Comparison of ENCODE assay signal across 13 cellular contexts in genomic region chr10:132994371-132994796, GRCh38. TPM values are rescaled to one million over a fixed set of nuclear protein-coding genes. Genes with fewer than 3 reads are reported as not detected.
DNase-seq lines count a peak whose midpoint lies in the region; ATAC-seq and TF ChIP-seq lines count a peak whose summit lies in the region.
"Had no signal": no experiment of that assay in that cellular context is flagged by ENCODE, and none has a peak within 500 bp of the region (broad histone marks: within the 10 kb centered on the region; RNA-seq: fewer than 3 reads in every experiment).

No MANE protein-coding gene starts in this region.

- TF ChIP-seq CTCF in AG04450 (IDR thresholded peaks at IDR 0.05; ENCODE audit: low read depth, low read length) (no peak), Panc1 (IDR thresholded peaks at IDR 0.05) (no peak), foreskin fibroblast (IDR thresholded peaks at IDR 0.05; ENCODE audit: low read depth, low read length) (no peak), osteocyte (IDR thresholded peaks at IDR 0.05) (no peak), mesothelial cell of epicardium (IDR thresholded peaks at IDR 0.05; ENCODE audit: unreplicated experiment) (no peak)

- H3K4me1 Mint-ChIP-seq in osteocyte (ENCODE audit: unreplicated experiment) (peaks cover 1% of the 10 kb centered on the region), mesothelial cell of epicardium (no peaks in the 10 kb centered on the region), T-cell (no peaks in the 10 kb centered on the region)
- H3K4me1 Mint-ChIP-seq: activated naive CD8-positive, alpha-beta T cell treated with anti-CD3 and anti-CD28 coated beads, Interleukin-2, amount 50 U/mL, for 24 hours; immature natural killer cell had no signal

- H3K36me3 ChIP-seq in Panc1 (ENCODE audit: control insufficient read depth, insufficient read depth, low read length) = no peaks in the 10 kb centered on the region
- H3K36me3 ChIP-seq: BLaER1 treated with 17β-estradiol and CSF1 and Interleukin-3, amounts not matched to agents 10 nM and 100 nM had no signal

- CTCF ChIA-PET in AG04450 (lab: Charles Lee) = no interaction called here
- CTCF ChIA-PET in Panc1 (lab: Charles Lee) = no interaction called here
- CTCF ChIA-PET in T-cell (lab: Charles Lee) = no interaction called here

- H3K4me3 ChIP-seq in AG04450 (ENCODE audit: low read depth, low read length) = peak overlapping the region; percentile 50
- H3K4me3 ChIP-seq in Panc1 (ENCODE audit: low read depth in 2 of 2, low read length in 2 of 2) = peak overlapping the region; percentile 1 to 24; a peak in 2 of 4 replicates
- peak overlapping the region; percentile 36 to 41 for H3K4me3 ChIP-seq in foreskin fibroblast (ENCODE audit: low read depth in 1 of 2, low read length in 2 of 2)
- H3K4me3 ChIP-seq: BLaER1 treated with 17β-estradiol and CSF1 and Interleukin-3, amounts not matched to agents 10 nM and 100 nM; PC-9 had no signal

- peaks cover 12% of the 10 kb centered on the region for H3K27me3 Mint-ChIP-seq in osteocyte (ENCODE audit: unreplicated experiment)
- peaks cover 21% of the 10 kb centered on the region for H3K27me3 Mint-ChIP-seq in mesothelial cell of epicardium (ENCODE audit: low read depth)
- peaks cover under 1 to 2% of the 10 kb centered on the region in 2 donors for H3K27me3 Mint-ChIP-seq in T-cell
- H3K27me3 Mint-ChIP-seq: activated naive CD8-positive, alpha-beta T cell treated with anti-CD3 and anti-CD28 coated beads, Interleukin-2, amount 50 U/mL, for 24 hours had no signal

- intact Hi-C loops in Panc1 (cut with micrococcal nuclease; ENCODE audit: unreplicated experiment) = no loop called here

- H3K27me3 ChIP-seq in AG04450 (ENCODE audit: control insufficient read depth, insufficient read depth, low read length) (no peaks in the 10 kb centered on the region), Panc1 (ENCODE audit: control insufficient read depth, insufficient read depth, low read length) (no peaks in the 10 kb centered on the region)
- H3K27me3 ChIP-seq: BLaER1 treated with 17β-estradiol and CSF1 and Interleukin-3, amounts not matched to agents 10 nM and 100 nM had no signal

- no peaks in the 10 kb centered on the region for H3K36me3 Mint-ChIP-seq in osteocyte (ENCODE audit: unreplicated experiment)
- no peaks in the 10 kb centered on the region for H3K36me3 Mint-ChIP-seq in mesothelial cell of epicardium
- H3K36me3 Mint-ChIP-seq in T-cell = no peaks in the 10 kb centered on the region
- H3K36me3 Mint-ChIP-seq: immature natural killer cell had no signal

- in situ Hi-C loops in Panc1 (cut with HindIII; ENCODE audit: low pct_unique_long_range_greater_than_20kb, low sequenced_read_pairs) = no loop called here

- H3K27ac ChIP-seq in AG04450 (ENCODE audit: low read depth, low read length) = no peak overlapping the region
- no peak overlapping the region; the same call in 1 of the 2 replicates for H3K27ac ChIP-seq in Panc1 (ENCODE audit: low read length)
- H3K27ac ChIP-seq: BLaER1 treated with 17β-estradiol and CSF1 and Interleukin-3, amounts not matched to agents 10 nM and 100 nM; PC-9 had no signal

- no peaks in the 10 kb centered on the region for H3K4me1 ChIP-seq in Panc1 (ENCODE audit: control insufficient read depth, insufficient read depth, low read length)

- H3K9me3 Mint-ChIP-seq in osteocyte (ENCODE audit: unreplicated experiment) (no peaks in the 10 kb centered on the region), mesothelial cell of epicardium (no peaks in the 10 kb centered on the region), T-cell (no peaks in the 10 kb centered on the region)
- H3K9me3 Mint-ChIP-seq: activated naive CD8-positive, alpha-beta T cell treated with anti-CD3 and anti-CD28 coated beads, Interleukin-2, amount 50 U/mL, for 24 hours; immature natural killer cell; T-helper 2 cell treated with Interferon-gamma antibody and Interleukin-4, amounts not matched to agents 5 μg/mL and 100 μg/mL, for 36 hours had no signal

- H3K9me3 ChIP-seq in AG04450 (ENCODE audit: control insufficient read depth, insufficient read depth, low read length) = peaks cover 5% of the 10 kb centered on the region; the same call in 1 of the 2 replicates
- no peaks in the 10 kb centered on the region for H3K9me3 ChIP-seq in Panc1 (ENCODE audit: control insufficient read depth, insufficient read depth, low read depth, low read length)
- H3K9me3 ChIP-seq: BLaER1 treated with 17β-estradiol and CSF1 and Interleukin-3, amounts not matched to agents 10 nM and 100 nM had no signal

- H3K27ac Mint-ChIP-seq in osteocyte (ENCODE audit: unreplicated experiment) (no peak overlapping the region), mesothelial cell of epicardium (no peak overlapping the region), T-cell (no peak overlapping the region)
- H3K27ac Mint-ChIP-seq: activated naive CD8-positive, alpha-beta T cell treated with anti-CD3 and anti-CD28 coated beads, Interleukin-2, amount 50 U/mL, for 24 hours; immature natural killer cell; T-helper 2 cell treated with Interferon-gamma antibody and Interleukin-4, amounts not matched to agents 5 μg/mL and 100 μg/mL, for 36 hours had no signal

- BruUV-seq in Panc1 (replicated peaks; lab: Mats Ljungman, UMichigan) = no TSS peak

- H3K4me3 Mint-ChIP-seq in osteocyte (ENCODE audit: unreplicated experiment) = peak overlapping the region; percentile 14
- H3K4me3 Mint-ChIP-seq in mesothelial cell of epicardium = no peak overlapping the region
- H3K4me3 Mint-ChIP-seq in T-cell = no peak overlapping the region
- H3K4me3 Mint-ChIP-seq: activated naive CD8-positive, alpha-beta T cell treated with anti-CD3 and anti-CD28 coated beads, Interleukin-2, amount 50 U/mL, for 24 hours; immature natural killer cell; T-helper 2 cell treated with Interferon-gamma antibody and Interleukin-4, amounts not matched to agents 5 μg/mL and 100 μg/mL, for 36 hours had no signal

- POLR2A ChIA-PET in AG04450 (lab: Yijun Ruan, JAX) = no interaction called here
- POLR2A ChIA-PET in Panc1 (lab: Charles Lee) = no interaction called here
- POLR2A ChIA-PET in T-cell (lab: Charles Lee) = no interaction called here

- ATAC-seq in Panc1 (peak; percentile 35; the same call in 1 of the 2 replicates), T-cell (replicated peaks in 1 of 4) (no peak)
- ATAC-seq: activated naive CD8-positive, alpha-beta T cell treated with anti-CD3 and anti-CD28 coated beads, Interleukin-2, amount 50 U/mL, for 24 hours had no signal

- DNase-seq in AG04450 (ENCODE audit: low read depth, low spot score) (no peak), Panc1 (ENCODE audit: low read depth, low spot score) (no peak), foreskin fibroblast (peak; percentile 24 to 40), osteocyte (ENCODE audit: extremely low spot score, unreplicated experiment) (no peak), mesothelial cell of epicardium (ENCODE audit: low spot score in 2 of 2, unreplicated experiment in 2 of 2) (no peak), T-cell (no peak), NCI-H524 treated with DMSO at 0.1 percent for 48 hours (lab: John Stamatoyannopoulos, UW) (no peak)
- no peak for DNase-seq in activated CD4-positive, alpha-beta T cell treated with anti-CD3 and anti-CD28 coated beads, Interleukin-2, amount 50 U/mL, for 1 hour
- DNase-seq: activated naive CD8-positive, alpha-beta T cell treated with anti-CD3 and anti-CD28 coated beads, Interleukin-2, amount 50 U/mL, for 24 hours; immature natural killer cell; PC-9 had no signal

RNA-seq across cellular contexts. Expression of gene CFAP46, which starts 52.0 kb away (rescaled TPM):
- polyA plus RNA-seq in AG04450 (2011; rRNA removed) = 1.7 and 2.7 TPM in 2 replicates
- 0.83 and 1.6 TPM in 2 replicates for polyA minus RNA-seq in AG04450 (2011; rRNA and poly(A)+ RNA removed)
- 1.6 TPM for total RNA-seq in Panc1 (2021; ENCODE audit: unreplicated experiment)
- polyA plus RNA-seq in Panc1 (2012; ENCODE audit: insufficient read length) = 1.4 TPM
- total RNA-seq in osteocyte = 0.50 and 0.56 TPM in 2 replicates
- 3.1 to 4.1 TPM (median 3.2 TPM) in 3 replicates for total RNA-seq in mesothelial cell of epicardium
- total RNA-seq in T-cell = not detected
- total RNA-seq: PC-9 had no signal
- polyA plus RNA-seq: immature natural killer cell had no signal

Comparison
In these comparisons a context has a peak if more than half of its experiments do, and no peak if none do; other contexts are left out.
1. DNase-seq: peak in foreskin fibroblast (2 of 2); none in AG04450 (single experiment), Panc1 (single experiment), osteocyte (single experiment), mesothelial cell of epicardium (0 of 2), T-cell (0 of 34), NCI-H524 treated with DMSO at 0.1 percent for 48 hours (single experiment) and activated CD4-positive, alpha-beta T cell treated with anti-CD3 and anti-CD28 coated beads, Interleukin-2, amount 50 U/mL, for 1 hour (single experiment).
2. Peak in every context shown above with its lines, with median percentiles within 50 percentile points of each other: H3K4me3 ChIP-seq.